ENCODE assay signal across 22 cellular contexts in genomic region chr5:102749416-102750021, GRCh38. TPM values are rescaled to one million over a fixed set of nuclear protein-coding genes. Genes with fewer than 3 reads are reported as not detected.
DNase-seq lines count a peak whose midpoint lies in the region; TF ChIP-seq lines count a peak whose summit lies in the region.
"Had no signal": no experiment of that assay in that cellular context is flagged by ENCODE, and none has a peak within 500 bp of the region (broad histone marks: within the 10 kb centered on the region; RNA-seq: fewer than 3 reads in every experiment).

No MANE protein-coding gene starts in this region.

- no peak for TF ChIP-seq CTCF in mesothelial cell of epicardium (IDR thresholded peaks at IDR 0.05; ENCODE audit: unreplicated experiment)
- no peak for TF ChIP-seq CTCF in Peyer's patch (IDR thresholded peaks at IDR 0.05)

- H3K4me3 Mint-ChIP-seq in mesothelial cell of epicardium = no peak overlapping the region
- H3K4me3 Mint-ChIP-seq: activated naive CD8-positive, alpha-beta T cell treated with anti-CD3 and anti-CD28 coated beads, Interleukin-2, amount 50 U/mL, for 24 hours; B cell had no signal

- H3K27ac Mint-ChIP-seq in mesothelial cell of epicardium = peak overlapping the region; percentile 27
- H3K27ac Mint-ChIP-seq: activated naive CD8-positive, alpha-beta T cell treated with anti-CD3 and anti-CD28 coated beads, Interleukin-2, amount 50 U/mL, for 24 hours; B cell had no signal

- H3K27me3 Mint-ChIP-seq in mesothelial cell of epicardium (ENCODE audit: low read depth) = peaks cover 16% of the 10 kb centered on the region

- no peak overlapping the region for H3K4me3 ChIP-seq in H7 (ENCODE audit: insufficient read depth, low read depth, low read length)
- H3K4me3 ChIP-seq in SJCRH30 = no peak overlapping the region
- no peak overlapping the region for H3K4me3 ChIP-seq in Peyer's patch
- H3K4me3 ChIP-seq: colonic mucosa, lower lobe of right lung, ovary, PC-9, right atrium auricular region, SJSA1, upper lobe of right lung had no signal

- DNase-seq in H7 (peak; percentile 37), NCI-H1048 (lab: John Stamatoyannopoulos, UW) (peak; percentile 74), SJCRH30 (peak; percentile 15 to 58), mesothelial cell of epicardium (ENCODE audit: low spot score in 2 of 2, unreplicated experiment in 2 of 2) (no peak), cerebellar nuclear complex (lab: John Stamatoyannopoulos, UW) (no peak), Peyer's patch (no peak)
- DNase-seq in effector CD8-positive, alpha-beta T cell (lab: John Stamatoyannopoulos, UW) = no peak
- DNase-seq: activated CD4-positive, alpha-beta T cell treated with anti-CD3 and anti-CD28 coated beads, Interleukin-2, amount 50 U/mL, for 48 hours; activated effector memory CD4-positive, alpha-beta T cell treated with anti-CD3 and anti-CD28 coated beads, Interleukin-2, amount 50 U/mL, for 16 hours; activated naive CD8-positive, alpha-beta T cell treated with anti-CD3 and anti-CD28 coated beads, Interleukin-2, amount 50 U/mL, for 24 hours; brain microvascular endothelial cell; colonic mucosa; lower lobe of right lung; NCI-H187; ovary; PC-9; T-helper 2 cell; upper lobe of right lung; WERI-Rb-1 had no signal

- H3K27me3 ChIP-seq in H7 (ENCODE audit: control insufficient read depth, insufficient read depth, low read length) = peaks cover 15% of the 10 kb centered on the region
- no peaks in the 10 kb centered on the region for H3K27me3 ChIP-seq in SJCRH30
- H3K27me3 ChIP-seq in Peyer's patch = no peaks in the 10 kb centered on the region
- H3K27me3 ChIP-seq: brain microvascular endothelial cell, ovary, right atrium auricular region, SJSA1, upper lobe of right lung had no signal

- no peaks in the 10 kb centered on the region for H3K36me3 Mint-ChIP-seq in mesothelial cell of epicardium

- H3K9me3 Mint-ChIP-seq in mesothelial cell of epicardium = no peaks in the 10 kb centered on the region
- H3K9me3 Mint-ChIP-seq: activated naive CD8-positive, alpha-beta T cell treated with anti-CD3 and anti-CD28 coated beads, Interleukin-2, amount 50 U/mL, for 24 hours had no signal

- H3K36me3 ChIP-seq in H7 (replicated peaks; ENCODE audit: control insufficient read depth, insufficient read depth, low read length) (no peaks in the 10 kb centered on the region), SJCRH30 (no peaks in the 10 kb centered on the region), Peyer's patch (no peaks in the 10 kb centered on the region)
- H3K36me3 ChIP-seq: brain microvascular endothelial cell, colonic mucosa, lower lobe of right lung, ovary, right atrium auricular region, SJSA1, upper lobe of right lung, WERI-Rb-1 had no signal

- H3K27ac ChIP-seq in SJCRH30 (peak overlapping the region; percentile 43), Peyer's patch (no peak overlapping the region)
- H3K27ac ChIP-seq: brain microvascular endothelial cell, colonic mucosa, lower lobe of right lung, ovary, PC-9, right atrium auricular region, SJSA1, upper lobe of right lung, WERI-Rb-1 had no signal

- H3K4me1 Mint-ChIP-seq in mesothelial cell of epicardium = peaks cover 28% of the 10 kb centered on the region

- TF ChIP-seq POLR2A in Peyer's patch (IDR thresholded peaks at IDR 0.05) = no peak

- H3K9me3 ChIP-seq in SJCRH30 (replicated peaks) (no peaks in the 10 kb centered on the region), Peyer's patch (no peaks in the 10 kb centered on the region)
- H3K9me3 ChIP-seq: colonic mucosa, lower lobe of right lung, ovary, right atrium auricular region, SJSA1, upper lobe of right lung had no signal

- H3K4me1 ChIP-seq in SJCRH30 (peaks cover 20% of the 10 kb centered on the region), Peyer's patch (peaks cover 0 to 5% (median 0%) of the 10 kb centered on the region in 4 donors)
- H3K4me1 ChIP-seq: colonic mucosa had no signal

RNA-seq across cellular contexts. Expression of gene PAM, which starts 5.6 kb away (rescaled TPM):
- total RNA-seq in H7 (2014; rRNA removed; shearing (Covaris generic)) = 33.7 and 33.9 TPM in 2 replicates
- 136 and 144 TPM in 2 replicates for total RNA-seq in SJCRH30 (2014; rRNA removed; shearing (Covaris generic))
- total RNA-seq in mesothelial cell of epicardium = 76.1 to 94.3 TPM (median 89.0 TPM) in 3 replicates
- total RNA-seq in Peyer's patch = 100 to 1,000 TPM in 3 of 4 donors, 10 to 100 TPM in 1; 58.6 to 130 (median 109) TPM

Comparison
In these comparisons a context has a peak if more than half of its experiments do, and no peak if none do; other contexts are left out.
1. DNase-seq: peak in H7 (single experiment), NCI-H1048 (single experiment) and SJCRH30 (2 of 2); none in mesothelial cell of epicardium (0 of 2), cerebellar nuclear complex (0 of 2), Peyer's patch (0 of 3) and effector CD8-positive, alpha-beta T cell (single experiment).